8 cellular contexts compared by ENCODE assay signal in the genomic region with DNA sequence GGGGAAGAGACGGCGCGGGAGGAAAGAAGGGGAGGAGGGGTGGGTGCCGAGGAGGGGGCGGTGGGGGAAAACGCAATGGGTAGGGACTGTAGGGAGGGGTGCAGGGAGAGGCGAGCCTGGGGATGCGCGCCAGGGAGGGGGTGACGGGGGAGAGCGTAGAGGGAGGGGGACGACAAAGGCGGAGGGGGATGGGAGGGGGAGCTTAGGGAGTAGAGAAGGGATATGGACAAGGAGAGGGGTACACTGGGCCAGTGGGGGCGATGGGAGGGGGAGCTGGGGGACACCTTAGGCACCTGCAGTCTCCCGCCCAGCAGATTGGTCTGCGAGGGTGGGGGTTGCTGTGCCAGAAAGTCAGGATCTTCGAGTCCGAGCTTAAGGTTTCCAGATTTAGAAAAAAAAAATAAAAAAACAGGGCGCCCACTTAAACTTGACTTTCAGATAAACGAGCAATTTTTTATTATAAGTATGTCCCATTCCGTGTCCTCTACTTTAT.
DNase-seq lines count a peak whose midpoint lies in the region; ATAC-seq and TF ChIP-seq lines count a peak whose summit lies in the region.

No MANE protein-coding gene starts in this region.

- H3K9me3 ChIP-seq in parathyroid adenoma (ENCODE audit: control insufficient read depth, low read length) = no peaks in the 10 kb centered on the region

- peak overlapping the region; percentile 61 for H3K4me2 ChIP-seq in parathyroid adenoma (ENCODE audit: low read length)

- H3K27me3 ChIP-seq in parathyroid adenoma (ENCODE audit: control insufficient read depth, insufficient read depth, low read length) = no peaks in the 10 kb centered on the region

- no peaks in the 10 kb centered on the region for H3K36me3 ChIP-seq in parathyroid adenoma (ENCODE audit: control insufficient read depth, insufficient read depth, low read length)

- H2AFZ ChIP-seq in parathyroid adenoma = peak overlapping the region; percentile 2

- H3K27ac ChIP-seq in coronary artery = peak overlapping the region in 1 of 2 donors; percentile 58
- no peak overlapping the region for H3K27ac ChIP-seq in parathyroid adenoma

- peak overlapping the region; percentile 30; the same call in 1 of the 2 replicates for H3K4me3 ChIP-seq in GM08714 (ENCODE audit: low read length)
- H3K4me3 ChIP-seq in coronary artery = peak overlapping the region; percentile 78
- peak overlapping the region; percentile 39 for H3K4me3 ChIP-seq in parathyroid adenoma (ENCODE audit: low read depth, low read length)

- peak; percentile 67 for DNase-seq in NCI-H1694 (lab: John Stamatoyannopoulos, UW)
- no peak for DNase-seq in coronary artery (ENCODE audit: low spot score)
- no peak for DNase-seq in cortex of kidney (lab: John Stamatoyannopoulos, UW)

- no peak overlapping the region for H3K9ac ChIP-seq in parathyroid adenoma

- peaks cover 14% of the 10 kb centered on the region for H3K4me1 ChIP-seq in parathyroid adenoma

- H3K79me2 ChIP-seq in parathyroid adenoma = no peaks in the 10 kb centered on the region

- TF ChIP-seq CTCF in coronary artery (IDR thresholded peaks at IDR 0.05) (no peak), parathyroid adenoma (IDR thresholded peaks at IDR 0.05) (no peak)

- ATAC-seq in HG03439 (IDR thresholded peaks at IDR 0.05; ENCODE audit: unreplicated experiment) (no peak), HG02885 (IDR thresholded peaks at IDR 0.05; ENCODE audit: poor library complexity, unreplicated experiment) (no peak), GM19328 (IDR thresholded peaks at IDR 0.05; ENCODE audit: unreplicated experiment) (no peak)
